In the genomic region with DNA sequence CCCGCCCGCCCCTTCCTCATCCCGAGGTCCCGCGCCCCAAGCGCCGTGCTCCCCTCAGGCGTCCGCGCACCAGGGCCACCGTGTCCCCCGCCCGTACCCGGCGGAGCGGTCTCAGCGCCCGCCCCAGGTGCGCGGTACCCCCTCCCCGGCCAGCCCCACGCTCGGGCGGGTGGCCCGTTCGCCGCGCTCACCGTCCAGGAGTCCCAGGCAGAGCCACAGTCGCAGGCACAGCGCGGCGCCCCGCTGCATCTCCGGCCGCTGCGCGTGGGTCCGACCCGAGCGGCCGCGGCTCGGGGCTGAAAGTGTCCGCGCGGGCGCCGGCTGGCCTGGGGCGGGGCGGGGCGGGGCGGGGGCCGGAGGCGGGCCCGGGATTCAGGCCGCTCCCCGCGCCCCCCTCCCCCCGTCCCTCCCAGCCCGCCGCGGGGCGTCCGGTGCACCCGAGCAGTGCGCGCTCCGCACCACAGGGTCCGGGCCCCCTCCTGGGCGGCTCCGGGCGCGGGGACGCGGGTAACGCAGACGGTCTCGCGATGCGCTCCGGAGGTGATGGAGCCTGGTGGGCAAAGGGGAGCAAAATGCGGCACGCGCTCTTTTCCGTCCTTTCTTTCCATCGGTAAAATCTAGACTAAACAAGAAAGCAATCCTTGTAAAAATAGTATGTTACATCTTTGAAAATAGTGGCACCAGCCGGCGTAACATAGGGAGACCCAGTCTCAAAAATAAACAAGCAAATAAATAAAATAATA, we compare ENCODE assay signal across 9 cellular contexts. TPM values are rescaled to one million over a fixed set of nuclear protein-coding genes. Genes with fewer than 3 reads are reported as not detected.
A peak's percentile ranks its signal among the peaks of the same experiment; 100 is the strongest.
DNase-seq lines count a peak whose midpoint lies in the region; ATAC-seq and TF ChIP-seq lines count a peak whose summit lies in the region.
"Had no signal": no experiment of that assay in that cellular context is flagged by ENCODE, and none has a peak within 500 bp of the region (broad histone marks: within the 10 kb centered on the region; RNA-seq: fewer than 3 reads in every experiment).

Gene FLT4 (minus strand): TSS at position 304 of the 743 bp plus-strand sequence. CDS start 55 bp downstream, at position 249.

- H3K9me3 Mint-ChIP-seq in CD4-positive, alpha-beta T cell: no peaks in the 10 kb centered on the region

- no peak within 1 kb of the TSS for H3K14ac ChIP-seq in neuronal stem cell (ENCODE audit: low read length)

- no CpG with 5 or more reads among the region's 89 CpGs for WGBS in neuronal stem cell (ENCODE audit: extremely low coverage in 2 of 2, insufficient read length in 2 of 2, insufficient replicate concordance in 1 of 2), 2 donors

- H3K27me3 ChIP-seq in CD4-positive, alpha-beta T cell (ENCODE audit: control insufficient read depth, insufficient read depth, low read length): peaks cover 10% of the 10 kb centered on the region
- H3K27me3 ChIP-seq in PC-9 (ENCODE audit: insufficient read depth, low read depth) (peaks cover 74% of the 10 kb centered on the region), neuronal stem cell (ENCODE audit: control insufficient read depth in 3 of 3, insufficient read depth in 3 of 3, low read depth in 1 of 3, low read length in 3 of 3) (peaks cover 14 to 89% (median 38%) of the 10 kb centered on the region in 3 experiments)

- H3K4me3 ChIP-seq in PC-9: no peak within 1 kb of the TSS
- H3K4me3 ChIP-seq in epithelial cell of esophagus (ENCODE audit: low read length): peak within 1 kb of the TSS; percentile 14
- H3K4me3 ChIP-seq in neuronal stem cell (ENCODE audit: low read length in 2 of 2): peak within 1 kb of the TSS; percentile 15 to 83

- H3K36me3 ChIP-seq in PC-9 (ENCODE audit: low read depth) (no peaks in the 10 kb centered on the region), neuronal stem cell (replicated peaks in 1 of 2; ENCODE audit: control insufficient read depth in 2 of 2, insufficient read depth in 2 of 2, low read length in 2 of 2) (no peaks in the 10 kb centered on the region)

- peak within 1 kb of the TSS; percentile 80 for H3K18ac ChIP-seq in neuronal stem cell (ENCODE audit: low read length)

- DNase-seq in CD4-positive, alpha-beta T cell: no peak
- DNase-seq in PC-9: no peak
- DNase-seq in epithelial cell of esophagus (ENCODE audit: low read depth): no peak
- DNase-seq in neuronal stem cell (ENCODE audit: low spot score): no peak
- no peak for DNase-seq in LoVo (ENCODE audit: low spot score)
- DNase-seq in RKO (ENCODE audit: low spot score): no peak
- DNase-seq in activated CD4-positive, CD25-positive, alpha-beta regulatory T cell (lab: John Stamatoyannopoulos, UW): no peak
- DNase-seq: occipital lobe had no signal

- peaks cover 67% of the 10 kb centered on the region for H3K27me3 Mint-ChIP-seq in CD4-positive, alpha-beta T cell

- peaks cover 11% of the 10 kb centered on the region for H3K4me1 Mint-ChIP-seq in CD4-positive, alpha-beta T cell (ENCODE audit: low read depth)

- H3F3A ChIP-seq in PC-9 (ENCODE audit: insufficient read depth, low read depth): no peaks in the 10 kb centered on the region

- no peaks in the 10 kb centered on the region for H3K9me3 ChIP-seq in CD4-positive, alpha-beta T cell (ENCODE audit: control insufficient read depth, low read length)
- H3K9me3 ChIP-seq in PC-9 (ENCODE audit: insufficient read depth, low read depth) (no peaks in the 10 kb centered on the region), neuronal stem cell (replicated peaks in 1 of 2; ENCODE audit: control insufficient read depth in 2 of 2, insufficient read depth in 1 of 2, low read depth in 1 of 2, low read length in 2 of 2) (no peaks in the 10 kb centered on the region)

- H3K27ac Mint-ChIP-seq in CD4-positive, alpha-beta T cell: no peak within 1 kb of the TSS

- no peaks in the 10 kb centered on the region for H3K9me2 ChIP-seq in PC-9 (ENCODE audit: insufficient read depth)

- H3K4me1 ChIP-seq in PC-9 (replicated peaks; ENCODE audit: insufficient read depth): no peaks in the 10 kb centered on the region
- peaks cover 0 to 2% of the 10 kb centered on the region in 2 donors for H3K4me1 ChIP-seq in neuronal stem cell (ENCODE audit: control insufficient read depth in 2 of 2, insufficient read depth in 1 of 2, low read depth in 1 of 2, low read length in 2 of 2)

- H4K91ac ChIP-seq in neuronal stem cell (ENCODE audit: low read depth, low read length, poor library complexity): no peak within 1 kb of the TSS

- H3K23ac ChIP-seq in neuronal stem cell (ENCODE audit: low read depth, low read length, poor library complexity): peak within 1 kb of the TSS; percentile 80

- no peak within 1 kb of the TSS for H2BK120ac ChIP-seq in neuronal stem cell (ENCODE audit: low read depth, low read length)

- peak within 1 kb of the TSS; percentile 1 for H2AK5ac ChIP-seq in neuronal stem cell (ENCODE audit: low read depth, low read length)

- BruUV-seq in PC-9 (replicated peaks; lab: Mats Ljungman, UMichigan): no TSS peak

- TF ChIP-seq CTCF in CD4-positive, alpha-beta T cell (IDR thresholded peaks at IDR 0.05): no peak
- no peak for TF ChIP-seq CTCF in PC-9 (conservative IDR thresholded peaks at IDR 0.05)
- no peak for TF ChIP-seq CTCF in epithelial cell of esophagus (IDR thresholded peaks at IDR 0.05; ENCODE audit: insufficient read depth, low read depth, low read length, missing control alignments)

- CTCF ChIA-PET in CD4-positive, alpha-beta T cell (lab: Charles Lee): no interaction called here
- CTCF ChIA-PET in PC-9 (lab: Charles Lee): no interaction called here

- intact Hi-C loops in CD4-positive, alpha-beta T cell (cut with DNase I, micrococcal nuclease): no loop called here
- intact Hi-C loops in PC-9 (cut with micrococcal nuclease; ENCODE audit: unreplicated experiment): no loop called here

- H2BK5ac ChIP-seq in neuronal stem cell (ENCODE audit: low read length): no peak within 1 kb of the TSS

- peak within 1 kb of the TSS; percentile 44 for H3K9ac ChIP-seq in neuronal stem cell (ENCODE audit: low read depth, low read length, poor library complexity)

- no peaks in the 10 kb centered on the region for H3K36me3 Mint-ChIP-seq in CD4-positive, alpha-beta T cell (ENCODE audit: low read depth)

- no peaks in the 10 kb centered on the region for H3K79me2 ChIP-seq in PC-9 (ENCODE audit: low read depth)

- ATAC-seq in CD4-positive, alpha-beta T cell (ENCODE audit: poor library complexity): no peak
- ATAC-seq in GM18519 (IDR thresholded peaks at IDR 0.05; ENCODE audit: low FRiP score, unreplicated experiment): no peak

- H3K4me2 ChIP-seq in PC-9: peak within 1 kb of the TSS; percentile 54
- H3K4me2 ChIP-seq in neuronal stem cell (ENCODE audit: insufficient read depth, low read length, poor library complexity, severe bottlenecking): peak within 1 kb of the TSS; percentile 80

- peak within 1 kb of the TSS; percentile 17 for H2BK15ac ChIP-seq in neuronal stem cell (ENCODE audit: low read length)

- no peak within 1 kb of the TSS for H4K8ac ChIP-seq in neuronal stem cell (ENCODE audit: low read depth, low read length)

- H3K4ac ChIP-seq in neuronal stem cell (ENCODE audit: low read length): no peak within 1 kb of the TSS

- H2AFZ ChIP-seq in PC-9: no peak within 1 kb of the TSS
- H2AFZ ChIP-seq in neuronal stem cell (ENCODE audit: low read length): peak within 1 kb of the TSS; percentile 78

- no peak within 1 kb of the TSS for H3K27ac ChIP-seq in CD4-positive, alpha-beta T cell (ENCODE audit: low read depth, low read length)
- H3K27ac ChIP-seq in PC-9 (no peak within 1 kb of the TSS), neuronal stem cell (replicated peaks; ENCODE audit: low read length) (no peak within 1 kb of the TSS)

- POLR2A ChIA-PET in CD4-positive, alpha-beta T cell (lab: Charles Lee): interaction anchor here (1.0 kb wide), 1 partner anchor 69 kb away, joined by 3 read pairs; no protein-coding TSS in a partner anchor
- POLR2A ChIA-PET in PC-9 (lab: Charles Lee; ENCODE audit: unreplicated experiment): no interaction called here

- H2BK12ac ChIP-seq in neuronal stem cell (ENCODE audit: low read length): no peak within 1 kb of the TSS

- peak within 1 kb of the TSS; percentile 90 for H3K4me3 Mint-ChIP-seq in CD4-positive, alpha-beta T cell

- H4K20me1 ChIP-seq in PC-9 (ENCODE audit: insufficient read depth): no peaks in the 10 kb centered on the region

- H3K79me1 ChIP-seq in neuronal stem cell (ENCODE audit: low read depth, low read length): peaks cover 3% of the 10 kb centered on the region

RNA-seq across cellular contexts. Expression of gene FLT4, which starts in this region (rescaled TPM):
- total RNA-seq in CD4-positive, alpha-beta T cell: 1 to 10 TPM; 2.3 to 2.5 TPM
- not detected in 2 replicates for total RNA-seq in PC-9 (2021)
- polyA plus RNA-seq in neuronal stem cell (2013, experiment 1 of 2): 5.4 TPM
- polyA plus RNA-seq in neuronal stem cell (2013, experiment 2 of 2): 5.5 TPM
